In the genomic region with DNA sequence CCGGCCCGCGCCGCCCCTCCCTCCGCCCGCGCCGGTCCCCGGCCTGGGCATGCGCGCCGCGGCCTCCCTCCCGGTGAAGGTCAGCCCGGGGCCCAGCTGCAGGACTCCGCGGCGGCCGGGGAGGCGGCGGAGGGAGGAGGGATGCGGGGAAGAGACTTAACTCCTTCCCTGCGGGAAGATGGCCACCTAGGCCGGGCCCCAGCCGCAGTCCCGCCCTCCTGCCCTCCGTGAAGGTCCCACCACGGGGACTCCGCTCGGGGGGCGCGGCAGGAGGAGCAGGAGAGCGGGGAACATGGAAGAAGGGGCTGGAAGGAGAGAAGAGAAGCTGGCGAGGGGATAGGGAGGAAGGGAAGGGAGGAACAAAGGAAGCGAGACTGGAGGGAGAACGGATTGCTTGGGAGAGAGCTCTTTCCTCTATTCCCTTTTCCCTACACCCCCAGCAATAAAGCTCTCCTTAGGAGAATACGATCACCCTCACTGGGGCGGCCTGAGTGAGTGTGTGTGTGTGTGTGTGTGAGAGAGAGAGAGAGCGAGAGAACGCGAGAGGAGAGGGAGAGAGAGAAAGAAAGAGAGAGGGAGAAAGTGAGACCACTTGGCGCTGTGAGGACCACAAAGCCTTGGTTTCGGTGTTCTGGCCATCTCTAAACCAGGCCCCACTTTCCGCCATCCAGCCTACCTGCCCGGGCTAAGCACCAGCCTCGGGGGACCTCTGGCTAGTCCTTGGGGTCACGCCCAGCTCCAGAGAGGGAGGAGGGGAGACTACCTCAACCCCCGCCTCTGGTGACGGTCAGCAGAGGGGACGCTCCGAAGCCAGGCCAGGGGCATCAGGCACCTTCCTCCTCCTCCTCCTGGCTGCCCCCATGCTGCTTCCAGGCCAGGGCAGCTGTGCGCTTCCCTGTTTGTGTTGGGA, we compare ENCODE assay signal across 8 cellular contexts. TPM values are rescaled to one million over a fixed set of nuclear protein-coding genes. Genes with fewer than 3 reads are reported as not detected.
DNase-seq lines count a peak whose midpoint lies in the region; ATAC-seq and TF ChIP-seq lines count a peak whose summit lies in the region.

No MANE protein-coding gene starts in this region.

- no peak for TF ChIP-seq RAD21 in IMR-90 (IDR thresholded peaks at IDR 0.05; ENCODE audit: low read length)

- H3K4me3 ChIP-seq in IMR-90 (ENCODE audit: insufficient read depth, low read depth, low read length) (peak overlapping the region; percentile 74), right cardiac atrium (ENCODE audit: low read length) (peak overlapping the region; percentile 74)

- peak overlapping the region; percentile 89 for H3K56ac ChIP-seq in IMR-90 (ENCODE audit: extremely low read depth, insufficient read depth, low read length)

- H3K4ac ChIP-seq in IMR-90 (ENCODE audit: low read depth, low read length): peak overlapping the region; percentile 98

- H2BK15ac ChIP-seq in IMR-90 (ENCODE audit: low read depth, low read length): peak overlapping the region; percentile 87; the same call in 1 of the 3 replicates

- peak overlapping the region; percentile 81 for H3K9ac ChIP-seq in IMR-90 (ENCODE audit: low read depth, low read length)

- H3K79me1 ChIP-seq in IMR-90 (ENCODE audit: low read depth in 1 of 2, low read length in 2 of 2): peaks cover 5 to 42% of the 10 kb centered on the region in 2 experiments; a peak in 3 of 4 replicates

- peak overlapping the region; percentile 96 for H4K91ac ChIP-seq in IMR-90 (ENCODE audit: insufficient read depth, low read depth, low read length)

- BruUV-seq in IMR-90 (replicated peaks; lab: Mats Ljungman, UMichigan): no TSS peak

- TF ChIP-seq CTCF in IMR-90 (conservative IDR thresholded peaks at IDR 0.05; ENCODE audit: low read depth, low read length): no peak

- CTCF ChIA-PET in IMR-90 (lab: Yijun Ruan, JAX): no interaction called here

- H2AK9ac ChIP-seq in IMR-90 (replicated peaks; ENCODE audit: low read depth, low read length, poor library complexity): peak overlapping the region; percentile 98

- H2BK120ac ChIP-seq in IMR-90 (ENCODE audit: low read depth, low read length): peak overlapping the region; percentile 58

- POLR2A ChIA-PET in IMR-90 (lab: Charles Lee; ENCODE audit: unreplicated experiment): interaction anchor here (0.6 to 1.4 kb wide), 5 partner anchors 12 to 72 kb away, joined by 3 to 4 read pairs (median 3); partner anchors contain the start of genes ABCF2 and CHPF2

- H2AK5ac ChIP-seq in IMR-90 (ENCODE audit: low read depth, low read length): peak overlapping the region; percentile 91

- H3K4me1 ChIP-seq in IMR-90 (ENCODE audit: control insufficient read depth, insufficient read depth, low read length) (peaks cover 28% of the 10 kb centered on the region), right cardiac atrium (ENCODE audit: control insufficient read depth, insufficient read depth, low read length) (peaks cover 12% of the 10 kb centered on the region)

- peak overlapping the region; percentile 100 for H3K14ac ChIP-seq in IMR-90 (replicated peaks; ENCODE audit: low read depth, low read length)

- H3K27ac ChIP-seq in IMR-90 (ENCODE audit: insufficient read depth, low read length): peak overlapping the region; percentile 97
- peak overlapping the region; percentile 98 for H3K27ac ChIP-seq in right cardiac atrium (ENCODE audit: low read length)

- peak overlapping the region; percentile 82 for H3K4me2 ChIP-seq in IMR-90 (ENCODE audit: low read depth, low read length)

- TF ChIP-seq POLR2A in IMR-90 (IDR thresholded peaks at IDR 0.05; ENCODE audit: low read depth, low read length): no peak

- WGBS in IMR-90 (ENCODE audit: extremely low coverage in 2 of 2, insufficient read length in 1 of 2), 2 experiments: 0% methylated on average over 2 of the region's 52 CpGs; no CpG with 5 or more reads in 1 of the 2 experiments
- WGBS in right cardiac atrium: 4% methylated on average over 52 of the region's 52 CpGs

- H3K23ac ChIP-seq in IMR-90 (ENCODE audit: low read depth, low read length): peak overlapping the region; percentile 99

- no peaks in the 10 kb centered on the region for H3K36me3 ChIP-seq in IMR-90 (ENCODE audit: control insufficient read depth, insufficient read depth, low read length)

- H4K8ac ChIP-seq in IMR-90 (ENCODE audit: low read depth in 2 of 2, low read length in 2 of 2): peak overlapping the region; percentile 95 to 98

- H4K20me1 ChIP-seq in IMR-90 (ENCODE audit: insufficient read depth, low read length): no peaks in the 10 kb centered on the region

- peak overlapping the region; percentile 85 for H2BK5ac ChIP-seq in IMR-90 (ENCODE audit: low read depth, low read length, poor library complexity, severe bottlenecking)

- dilution Hi-C loops in IMR-90 (cut with HindIII; ENCODE audit: low sequenced_read_pairs, unreplicated experiment): no loop called here

- peak overlapping the region; percentile 91 for H4K5ac ChIP-seq in IMR-90 (ENCODE audit: low read depth, low read length)

- DNase-seq in AG20443 (ENCODE audit: low spot score) (peak; percentile 96), IMR-90 (peak; percentile 69), amygdala (lab: John Stamatoyannopoulos, UW) (peak in 48 of 56 donors; percentile 28 to 86 (median 70)), right cardiac atrium (peak; percentile 77 to 94 (median 91)), pons (ENCODE audit: low spot score) (peak; percentile 66), NCI-H2029 (lab: John Stamatoyannopoulos, UW) (no peak)

- intact Hi-C loops in IMR-90 (cut with micrococcal nuclease) (no loop called here), right cardiac atrium (cut with DNase I) (no loop called here)

- in situ Hi-C loops in IMR-90 (cut with MboI; ENCODE audit: low sequenced_read_pairs): no loop called here

- no peaks in the 10 kb centered on the region for H3K9me3 ChIP-seq in IMR-90 (ENCODE audit: control insufficient read depth, insufficient read depth, low read length)
- H3K9me3 ChIP-seq in right cardiac atrium (ENCODE audit: control insufficient read depth, low read length): no peaks in the 10 kb centered on the region

- H3K27me3 ChIP-seq in IMR-90 (ENCODE audit: control insufficient read depth, insufficient read depth, low read length) (peaks cover 4% of the 10 kb centered on the region; the same call in 1 of the 2 replicates), right cardiac atrium (ENCODE audit: control insufficient read depth, insufficient read depth) (no peaks in the 10 kb centered on the region)

- peak; percentile 68 for ATAC-seq in IMR-90 (ENCODE audit: low read depth)
- peak; percentile 57 to 62 for ATAC-seq in right cardiac atrium
- ATAC-seq in GM21526 (IDR thresholded peaks at IDR 0.05; ENCODE audit: low FRiP score, unreplicated experiment): no peak
- no peak for ATAC-seq in HG02885 (IDR thresholded peaks at IDR 0.05; ENCODE audit: poor library complexity, unreplicated experiment)

- peak overlapping the region; percentile 40 for H2BK20ac ChIP-seq in IMR-90 (ENCODE audit: low read depth, low read length)

- H3K18ac ChIP-seq in IMR-90 (ENCODE audit: low read depth, low read length): peak overlapping the region; percentile 85

- H3K9me1 ChIP-seq in IMR-90 (ENCODE audit: insufficient read depth, low read length): peaks cover 10% of the 10 kb centered on the region

- peak overlapping the region; percentile 95 for H2AFZ ChIP-seq in IMR-90 (replicated peaks; ENCODE audit: low read length, poor library complexity)

TF ChIP-seq in IMR-90, 13 proteins besides CTCF, POLR2A, EP300 and RAD21:
- TF ChIP-seq NFE2L2 (IDR thresholded peaks at IDR 0.05; ENCODE audit: low read depth, low read length) (no peak), MAZ (IDR thresholded peaks at IDR 0.05; ENCODE audit: borderline replicate concordance, low read depth, low read length) (peak; percentile 71; the same call in 1 of the 2 replicates)

RNA-seq across cellular contexts. Expression of gene SMARCD3, which starts 3.7 kb away (rescaled TPM):
- total RNA-seq in IMR-90 (2012; rRNA removed) (33.1 and 37.5 TPM in 2 replicates), right cardiac atrium (100 to 1,000 TPM; 149 to 291 (median 238) TPM)
- polyA plus RNA-seq in IMR-90 (2012; rRNA removed) (43.8 and 48.5 TPM in 2 replicates), right cardiac atrium (141 TPM)
- 28.8 and 30.9 TPM in 2 replicates for polyA plus RNA-seq in IMR-90 (2012; cell fraction: cytosol; rRNA removed)
- 250 and 259 TPM in 2 replicates for polyA plus RNA-seq in IMR-90 (2012; cell fraction: nucleus; rRNA removed; ENCODE audit: low replicate concordance)

RNA-seq across cellular contexts. Expression of gene CHPF2, which starts 19.9 kb away (rescaled TPM):
- total RNA-seq in IMR-90 (2012; rRNA removed) (26.2 and 26.9 TPM in 2 replicates), right cardiac atrium (10 to 100 TPM; 22.2 to 35.3 (median 27.0) TPM)
- polyA plus RNA-seq in IMR-90 (2012; rRNA removed) (77.0 and 80.0 TPM in 2 replicates), right cardiac atrium (15.5 TPM)
- 51.8 and 111 TPM in 2 replicates for polyA plus RNA-seq in IMR-90 (2012; cell fraction: cytosol; rRNA removed)
- 105 and 225 TPM in 2 replicates for polyA plus RNA-seq in IMR-90 (2012; cell fraction: nucleus; rRNA removed; ENCODE audit: low replicate concordance)

RNA-seq across cellular contexts. Expression of gene ABCF2, which starts 25.2 kb away (rescaled TPM):
- total RNA-seq in IMR-90 (2012; rRNA removed) (100 and 103 TPM in 2 replicates), right cardiac atrium (10 to 100 TPM; 24.6 to 34.5 (median 26.3) TPM)
- polyA plus RNA-seq in IMR-90 (2012; rRNA removed) (40.3 and 46.2 TPM in 2 replicates), right cardiac atrium (17.8 TPM)
- polyA plus RNA-seq in IMR-90 (2012; cell fraction: cytosol; rRNA removed): 20.3 and 26.3 TPM in 2 replicates
- polyA plus RNA-seq in IMR-90 (2012; cell fraction: nucleus; rRNA removed; ENCODE audit: low replicate concordance): 31.5 and 41.9 TPM in 2 replicates

RNA-seq across cellular contexts. Expression of gene H2BK1, which starts 41.9 kb away (rescaled TPM):
- total RNA-seq in IMR-90 (2012; rRNA removed): not detected in 2 replicates
- not detected in 2 replicates for polyA plus RNA-seq in IMR-90 (2012; rRNA removed)
- not detected in 2 replicates for polyA plus RNA-seq in IMR-90 (2012; cell fraction: cytosol; rRNA removed)
- not detected in 2 replicates for polyA plus RNA-seq in IMR-90 (2012; cell fraction: nucleus; rRNA removed; ENCODE audit: low replicate concordance)
- not detected for total RNA-seq in right cardiac atrium
- not detected for polyA plus RNA-seq in right cardiac atrium

Comparison
In these comparisons a context has a peak if more than half of its experiments do, and no peak if none do; other contexts are left out.
1. ATAC-seq: peak in IMR-90 (single experiment) and right cardiac atrium (2 of 2); none in GM21526 (single experiment) and HG02885 (single experiment).